Comparison of ENCODE assay signal across 8 cellular contexts in the genomic region with DNA sequence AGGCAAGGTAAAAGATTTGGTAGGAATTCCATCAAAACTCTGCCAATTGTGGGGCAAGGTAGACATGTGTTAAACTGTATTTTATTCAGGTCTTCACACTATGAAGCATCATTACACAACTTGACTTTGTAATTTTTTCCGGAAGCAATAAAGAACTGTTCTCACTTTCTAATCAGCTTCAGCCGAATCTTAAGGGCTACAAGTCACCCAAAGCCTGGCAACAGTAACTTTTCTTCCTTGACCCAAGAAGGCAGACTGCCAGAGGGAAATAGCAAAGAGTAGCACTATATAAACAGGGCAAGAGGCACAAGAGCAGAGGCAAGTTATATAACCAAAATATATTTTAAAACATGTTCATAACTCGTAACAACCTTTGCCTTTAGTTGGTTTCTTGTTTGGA. TPM values are rescaled to one million over a fixed set of nuclear protein-coding genes. Genes with fewer than 3 reads are reported as not detected.
DNase-seq lines count a peak whose midpoint lies in the region; ATAC-seq, FAIRE-seq and TF ChIP-seq lines count a peak whose summit lies in the region.

No MANE protein-coding gene starts in this region.

- peaks cover 16% of the 10 kb centered on the region for H3K4me1 ChIP-seq in SJSA1 (replicated peaks)
- H3K4me1 ChIP-seq in endothelial cell of umbilical vein (ENCODE audit: control insufficient read depth, extremely low read depth, insufficient read depth, low read length): peaks cover 19% of the 10 kb centered on the region

- peak overlapping the region; percentile 99 for H3K9ac ChIP-seq in endothelial cell of umbilical vein (replicated peaks; ENCODE audit: extremely low read depth, insufficient read depth, low read length)

- no peak overlapping the region for H2AFZ ChIP-seq in endothelial cell of umbilical vein (ENCODE audit: low read depth, low read length)

- no peaks in the 10 kb centered on the region for H3K9me1 ChIP-seq in endothelial cell of umbilical vein (replicated peaks; ENCODE audit: control insufficient read depth, extremely low read depth, insufficient read depth, low read length)

- FAIRE-seq in endothelial cell of umbilical vein (lab: Jason Lieb, UNC): peak; percentile 8
- FAIRE-seq in HTR-8/SVneo (lab: Jason Lieb, UNC): no peak

- peak overlapping the region; percentile 95 for H3K4me3 ChIP-seq in SJSA1
- H3K4me3 ChIP-seq in endothelial cell of umbilical vein (replicated peaks in 1 of 3; ENCODE audit: insufficient read depth in 1 of 3, low read depth in 1 of 3, low read length in 3 of 3): peak overlapping the region; percentile 54 to 97 (median 95)

- peak overlapping the region; percentile 92 for H3K27ac Mint-ChIP-seq in stimulated activated naive CD8-positive, alpha-beta T cell treated with anti-CD3 and anti-CD28 coated beads, Interleukin-15, Interleukin-2, amounts not matched to agents 100 ng/mL and 50 ng/mL, for 24 hours
- H3K27ac Mint-ChIP-seq in natural killer cell: peak overlapping the region; percentile 96 to 97

- TF ChIP-seq CTCF in endothelial cell of umbilical vein (IDR thresholded peaks at IDR 0.05; ENCODE audit: extremely low read depth in 1 of 2, insufficient read depth in 1 of 2, low read depth in 1 of 2, low read length in 2 of 2) (no peak), natural killer cell (IDR thresholded peaks at IDR 0.05) (no peak)

- H3K4me1 Mint-ChIP-seq in stimulated activated naive CD8-positive, alpha-beta T cell treated with anti-CD3 and anti-CD28 coated beads, Interleukin-15, Interleukin-2, amounts not matched to agents 100 ng/mL and 50 ng/mL, for 24 hours (ENCODE audit: low read depth): peaks cover 35% of the 10 kb centered on the region
- H3K4me1 Mint-ChIP-seq in natural killer cell: peaks cover 26 to 27% of the 10 kb centered on the region in 2 donors

- H3K36me3 ChIP-seq in SJSA1 (peaks cover 41% of the 10 kb centered on the region), endothelial cell of umbilical vein (ENCODE audit: control insufficient read depth in 2 of 2, extremely low read depth in 1 of 2, insufficient read depth in 2 of 2, low read length in 2 of 2) (peaks cover 0 to 5% of the 10 kb centered on the region in 2 experiments)

- no peaks in the 10 kb centered on the region; the same call in 1 of the 2 replicates for H3K9me3 ChIP-seq in SJSA1 (replicated peaks)
- H3K9me3 ChIP-seq in endothelial cell of umbilical vein (replicated peaks; ENCODE audit: control insufficient read depth, insufficient read depth, low read length): no peaks in the 10 kb centered on the region

- H3K36me3 Mint-ChIP-seq in stimulated activated naive CD8-positive, alpha-beta T cell treated with anti-CD3 and anti-CD28 coated beads, Interleukin-15, Interleukin-2, amounts not matched to agents 100 ng/mL and 50 ng/mL, for 24 hours (ENCODE audit: low read depth): peaks cover 18% of the 10 kb centered on the region
- H3K36me3 Mint-ChIP-seq in natural killer cell: no peaks in the 10 kb centered on the region

- H3K27me3 ChIP-seq in SJSA1 (replicated peaks) (no peaks in the 10 kb centered on the region), endothelial cell of umbilical vein (ENCODE audit: control insufficient read depth in 2 of 2, insufficient read depth in 2 of 2, low read length in 2 of 2) (no peaks in the 10 kb centered on the region)

- ATAC-seq in stimulated activated naive CD8-positive, alpha-beta T cell treated with anti-CD3 and anti-CD28 coated beads, Interleukin-15, Interleukin-2, amounts not matched to agents 100 U/mL and 50 U/mL, for 24 hours: no peak
- ATAC-seq in natural killer cell: no peak

- peaks cover 3% of the 10 kb centered on the region for H4K20me1 ChIP-seq in endothelial cell of umbilical vein (replicated peaks; ENCODE audit: control insufficient read depth, extremely low read depth, insufficient read depth, low read length)

- no peaks in the 10 kb centered on the region for H3K27me3 Mint-ChIP-seq in stimulated activated naive CD8-positive, alpha-beta T cell treated with anti-CD3 and anti-CD28 coated beads, Interleukin-15, Interleukin-2, amounts not matched to agents 100 ng/mL and 50 ng/mL, for 24 hours
- H3K27me3 Mint-ChIP-seq in natural killer cell (ENCODE audit: low read depth in 2 of 2): no peaks in the 10 kb centered on the region

- no TSS peak for BruUV-seq in endothelial cell of umbilical vein (replicated peaks; lab: Mats Ljungman, UMichigan)

- intact Hi-C loops in endothelial cell of umbilical vein (cut with micrococcal nuclease): no loop called here
- intact Hi-C loops in natural killer cell (cut with micrococcal nuclease): loop anchor here (5.0 kb wide), 1 partner anchor 755 kb away; a partner anchor contains a TSS

- H3K9me3 Mint-ChIP-seq in stimulated activated naive CD8-positive, alpha-beta T cell treated with anti-CD3 and anti-CD28 coated beads, Interleukin-15, Interleukin-2, amounts not matched to agents 100 ng/mL and 50 ng/mL, for 24 hours: no peaks in the 10 kb centered on the region
- no peaks in the 10 kb centered on the region for H3K9me3 Mint-ChIP-seq in natural killer cell

- dilution Hi-C loops in endothelial cell of umbilical vein (cut with MboI; ENCODE audit: extremely low pct_ligation_motif_present, low sequenced_read_pairs): no loop called here

- POLR2A ChIA-PET in endothelial cell of umbilical vein (lab: Charles Lee): no interaction called here

- H3K4me2 ChIP-seq in endothelial cell of umbilical vein (ENCODE audit: insufficient read depth, low read length): peak overlapping the region; percentile 99

- H3K27ac ChIP-seq in SJSA1 (peak overlapping the region; percentile 94), endothelial cell of umbilical vein (ENCODE audit: insufficient read depth, low read depth, low read length) (peak overlapping the region; percentile 93)

- peaks cover 51% of the 10 kb centered on the region for H3K79me2 ChIP-seq in endothelial cell of umbilical vein (ENCODE audit: control insufficient read depth, insufficient read depth, low read length)

- CTCF ChIA-PET in endothelial cell of umbilical vein (lab: Charles Lee): interaction anchor here (0.9 to 1.2 kb wide), 2 partner anchors 10 to 704 kb away, joined by 4 to 5 read pairs; no protein-coding TSS in a partner anchor

- no peak for DNase-seq in stimulated activated naive CD8-positive, alpha-beta T cell treated with anti-CD3 and anti-CD28 coated beads, Interleukin-15, Interleukin-2, amounts not matched to agents 100 U/mL and 50 U/mL, for 24 hours
- peak in 1 of 2 experiments; percentile 34 for DNase-seq in SJSA1 (ENCODE audit: low read depth in 1 of 2, low spot score in 2 of 2)
- DNase-seq in endothelial cell of umbilical vein (ENCODE audit: low read depth, low spot score): peak; percentile 65
- no peak for DNase-seq in natural killer cell
- no peak for DNase-seq in HPDE6-E6E7 (ENCODE audit: extremely low spot score)
- DNase-seq in HTR-8/SVneo (ENCODE audit: insufficient read length, low spot score): no peak
- no peak for DNase-seq in cerebellum (ENCODE audit: low spot score)

- TF ChIP-seq POLR2A in endothelial cell of umbilical vein (IDR thresholded peaks at IDR 0.05; ENCODE audit: low read depth, low read length): no peak

- H3K4me3 Mint-ChIP-seq in stimulated activated naive CD8-positive, alpha-beta T cell treated with anti-CD3 and anti-CD28 coated beads, Interleukin-15, Interleukin-2, amounts not matched to agents 100 ng/mL and 50 ng/mL, for 24 hours: peak overlapping the region; percentile 88
- peak overlapping the region; percentile 94 for H3K4me3 Mint-ChIP-seq in natural killer cell

TF ChIP-seq in endothelial cell of umbilical vein, 7 proteins besides CTCF, POLR2A, EP300 and RAD21:
- TF ChIP-seq, protein P1, sequence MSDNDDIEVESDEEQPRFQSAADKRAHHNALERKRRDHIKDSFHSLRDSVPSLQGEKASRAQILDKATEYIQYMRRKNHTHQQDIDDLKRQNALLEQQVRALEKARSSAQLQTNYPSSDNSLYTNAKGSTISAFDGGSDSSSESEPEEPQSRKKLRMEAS (IDR thresholded peaks at IDR 0.05; ENCODE audit: insufficient read depth, insufficient read length): no peak
- TF ChIP-seq JUN (IDR thresholded peaks at IDR 0.05; ENCODE audit: borderline replicate concordance, insufficient read depth, insufficient read length, low read depth): no peak
- no peak for TF ChIP-seq POLR2AphosphoS5 (IDR thresholded peaks at IDR 0.05; ENCODE audit: insufficient read depth, low read depth, low read length)
- TF ChIP-seq EZH2 (IDR thresholded peaks at IDR 0.05; ENCODE audit: borderline replicate concordance, low read depth, low read length, severe bottlenecking): no peak
- TF ChIP-seq GATA2 (IDR thresholded peaks at IDR 0.05; ENCODE audit: insufficient read depth, insufficient read length, low read depth, low read length): no peak
- no peak for TF ChIP-seq FOS (IDR thresholded peaks at IDR 0.05; ENCODE audit: borderline replicate concordance, insufficient read depth, low read length)
- no peak for TF ChIP-seq MYC (IDR thresholded peaks at IDR 0.05; ENCODE audit: low read depth, low read length)

RNA-seq across cellular contexts. Expression of a gene that starts 1.5 kb away (rescaled TPM):
- 60.6 and 71.9 TPM in 2 replicates for total RNA-seq in SJSA1 (2014; rRNA removed; shearing (Covaris generic))
- total RNA-seq in endothelial cell of umbilical vein (80.9 and 93.0 TPM in 2 replicates), natural killer cell (100 to 1,000 TPM; 206 to 226 (median 223) TPM), cerebellum (120 TPM)
- polyA plus RNA-seq in endothelial cell of umbilical vein: 15.5 and 28.1 TPM in 2 replicates
- polyA plus RNA-seq in endothelial cell of umbilical vein (2011; cell fraction: cytosol; rRNA removed): 32.6 and 37.7 TPM in 2 replicates
- polyA plus RNA-seq in endothelial cell of umbilical vein (2011; cell fraction: nucleus; rRNA removed): 213 and 254 TPM in 2 replicates
- polyA plus RNA-seq in endothelial cell of umbilical vein (2012): 50.3 and 65.9 TPM in 2 replicates
- polyA minus RNA-seq in endothelial cell of umbilical vein: 29.2 and 48.5 TPM in 2 replicates
- polyA minus RNA-seq in endothelial cell of umbilical vein (2011; cell fraction: cytosol; rRNA and poly(A)+ RNA removed): 28.5 TPM
- 125 and 127 TPM in 2 replicates for polyA minus RNA-seq in endothelial cell of umbilical vein (2011; cell fraction: nucleus; rRNA and poly(A)+ RNA removed)

RNA-seq across cellular contexts. Expression of a gene that starts 55.5 kb away (rescaled TPM):
- 16.6 and 17.7 TPM in 2 replicates for total RNA-seq in SJSA1 (2014; rRNA removed; shearing (Covaris generic))
- total RNA-seq in endothelial cell of umbilical vein: 42.4 and 42.6 TPM in 2 replicates
- polyA plus RNA-seq in endothelial cell of umbilical vein: 22.3 and 27.6 TPM in 2 replicates
- 11.6 and 12.2 TPM in 2 replicates for polyA plus RNA-seq in endothelial cell of umbilical vein (2011; cell fraction: cytosol; rRNA removed)
- polyA plus RNA-seq in endothelial cell of umbilical vein (2011; cell fraction: nucleus; rRNA removed): 36.1 and 37.2 TPM in 2 replicates
- 21.6 and 22.0 TPM in 2 replicates for polyA plus RNA-seq in endothelial cell of umbilical vein (2012)
- 178 and 253 TPM in 2 replicates for polyA minus RNA-seq in endothelial cell of umbilical vein
- polyA minus RNA-seq in endothelial cell of umbilical vein (2011; cell fraction: cytosol; rRNA and poly(A)+ RNA removed): 34.3 TPM
- polyA minus RNA-seq in endothelial cell of umbilical vein (2011; cell fraction: nucleus; rRNA and poly(A)+ RNA removed): 86.1 and 106 TPM in 2 replicates
- 10 to 100 TPM; 39.4 to 53.1 (median 46.0) TPM for total RNA-seq in natural killer cell
- total RNA-seq in cerebellum: 39.8 TPM
